ENCODE assay signal across 9 cellular contexts in genomic region chr3:42072583-42072924, GRCh38. TPM values are rescaled to one million over a fixed set of nuclear protein-coding genes. Genes with fewer than 3 reads are reported as not detected.
DNase-seq lines count a peak whose midpoint lies in the region; ATAC-seq and TF ChIP-seq lines count a peak whose summit lies in the region.
"Had no signal": no experiment of that assay in that cellular context is flagged by ENCODE, and none has a peak within 500 bp of the region (broad histone marks: within the 10 kb centered on the region; RNA-seq: fewer than 3 reads in every experiment).

No MANE protein-coding gene starts in this region.

- no peak for TF ChIP-seq CTCF in fibroblast of pulmonary artery (IDR thresholded peaks at IDR 0.05; ENCODE audit: low read length, missing control alignments)

- H3K4me3 ChIP-seq in SJCRH30 (peak overlapping the region; percentile 46), fibroblast of pulmonary artery (replicated peaks; ENCODE audit: low read depth, low read length) (peak overlapping the region; percentile 33), skeletal muscle cell (ENCODE audit: low read depth, low read length) (peak overlapping the region; percentile 33), HAP-1 (no peak overlapping the region)

- H3K27ac ChIP-seq in SJCRH30, result peak overlapping the region; percentile 59

- H3K9me3 ChIP-seq in SJCRH30 (replicated peaks), result no peaks in the 10 kb centered on the region
- H3K9me3 ChIP-seq in HAP-1, result no peaks in the 10 kb centered on the region

- no peaks in the 10 kb centered on the region for H3K36me3 ChIP-seq in SJCRH30
- no peaks in the 10 kb centered on the region for H3K36me3 ChIP-seq in HAP-1 (replicated peaks)

- ATAC-seq in GM18511 (IDR thresholded peaks at IDR 0.05; ENCODE audit: unreplicated experiment), result peak; percentile 9

- H3K27me3 ChIP-seq in SJCRH30 (no peaks in the 10 kb centered on the region), HAP-1 (ENCODE audit: low read depth) (no peaks in the 10 kb centered on the region)

- DNase-seq in SJCRH30 (no peak), fibroblast of pulmonary artery (ENCODE audit: low read depth) (no peak), skeletal muscle cell (ENCODE audit: low read depth) (no peak), amniotic stem cell (lab: John Stamatoyannopoulos, UW) (no peak), HAP-1 (ENCODE audit: low spot score in 2 of 2) (no peak), GF-D8 (lab: John Stamatoyannopoulos, UW) (no peak), NCI-H187 treated with DMSO at 0.1 percent for 48 hours (lab: John Stamatoyannopoulos, UW) (no peak)
- DNase-seq: T-helper 1 cell had no signal

- in situ Hi-C loops in HAP-1 (cut with MboI; ENCODE audit: low sequenced_read_pairs), result no loop called here

- H3K4me1 ChIP-seq in SJCRH30 (peaks cover 9% of the 10 kb centered on the region), HAP-1 (peaks cover 20% of the 10 kb centered on the region)

RNA-seq across cellular contexts. Expression of gene TRAK1, which starts 18.6 kb away (rescaled TPM):
- 10.3 and 12.1 TPM in 2 replicates for total RNA-seq in SJCRH30 (2014; rRNA removed; shearing (Covaris generic))
